12 cellular contexts compared by ENCODE assay signal in the genomic region with DNA sequence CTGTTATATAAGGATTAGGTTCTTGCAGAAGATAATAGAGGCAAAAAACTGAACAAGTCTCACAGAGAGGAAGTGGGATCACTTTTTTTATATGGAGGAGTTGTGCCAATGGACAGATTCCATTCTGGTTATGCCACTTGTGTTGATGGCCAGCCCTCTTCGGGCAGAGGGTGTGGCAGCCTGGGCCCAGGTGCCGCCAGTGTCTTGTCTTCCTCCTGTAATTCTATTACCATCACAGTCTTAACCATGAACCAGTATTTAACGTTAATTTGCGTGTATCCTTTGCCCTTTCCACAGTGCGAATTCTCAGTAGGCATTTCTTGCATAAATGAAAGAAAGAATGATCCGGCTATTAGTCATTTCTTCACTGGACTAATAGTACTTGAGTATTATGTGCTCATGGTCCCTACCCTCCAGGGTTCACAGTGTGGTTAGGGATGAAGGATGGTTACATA. TPM values are rescaled to one million over a fixed set of nuclear protein-coding genes. Genes with fewer than 3 reads are reported as not detected.
A peak's percentile ranks its signal among the peaks of the same experiment; 100 is the strongest.
DNase-seq lines count a peak whose midpoint lies in the region; ATAC-seq and TF ChIP-seq lines count a peak whose summit lies in the region.
"Had no signal": no experiment of that assay in that cellular context is flagged by ENCODE, and none has a peak within 500 bp of the region (broad histone marks: within the 10 kb centered on the region; RNA-seq: fewer than 3 reads in every experiment).

No MANE protein-coding gene starts in this region.

- no peak for TF ChIP-seq CTCF in CD14-positive monocyte (IDR thresholded peaks at IDR 0.05)
- no peak for TF ChIP-seq CTCF in parathyroid adenoma (IDR thresholded peaks at IDR 0.05)

- DNase-seq in CD14-positive monocyte (ENCODE audit: low spot score) (no peak), NCI-H226 (peak; percentile 83), dermis blood vessel endothelial cell (peak; percentile 11), amniotic stem cell (lab: John Stamatoyannopoulos, UW) (no peak), iPS-NIHi11 (ENCODE audit: low spot score) (no peak)
- no peak for DNase-seq in activated effector memory CD4-positive, alpha-beta T cell treated with anti-CD3 and anti-CD28 coated beads, Interleukin-2, amount 50 U/mL, for 16 hours
- DNase-seq: midbrain, NCI-H526, WERI-Rb-1 had no signal

- peak overlapping the region; percentile 99 to 100 (median 100) for H3K27ac Mint-ChIP-seq in CD14-positive monocyte

- peaks cover 0 to 10% (median 2%) of the 10 kb centered on the region in 3 donors for H3K27me3 Mint-ChIP-seq in CD14-positive monocyte (ENCODE audit: low read depth in 3 of 3)

- peaks cover 12% of the 10 kb centered on the region for H3K4me1 ChIP-seq in parathyroid adenoma

- peak overlapping the region; percentile 36 for H3K27ac ChIP-seq in parathyroid adenoma
- H3K27ac ChIP-seq: WERI-Rb-1 had no signal

- no peak overlapping the region for H2AFZ ChIP-seq in parathyroid adenoma

- no peak overlapping the region for H3K4me2 ChIP-seq in parathyroid adenoma (ENCODE audit: low read length)

- ATAC-seq in GM21367 (IDR thresholded peaks at IDR 0.05; ENCODE audit: unreplicated experiment), result no peak
- ATAC-seq: activated naive CD4-positive, alpha-beta T cell treated with anti-CD3 and anti-CD28 coated beads, Interleukin-2, amount 50 U/mL, for 72 hours had no signal

- H3K9me3 ChIP-seq in parathyroid adenoma (ENCODE audit: control insufficient read depth, low read length), result no peaks in the 10 kb centered on the region

- H3K4me3 ChIP-seq in parathyroid adenoma (ENCODE audit: low read depth, low read length), result no peak overlapping the region

- no peaks in the 10 kb centered on the region for H3K79me2 ChIP-seq in parathyroid adenoma

- no peaks in the 10 kb centered on the region for H3K36me3 Mint-ChIP-seq in CD14-positive monocyte

- no peaks in the 10 kb centered on the region for H3K9me3 Mint-ChIP-seq in CD14-positive monocyte

- H3K36me3 ChIP-seq in parathyroid adenoma (ENCODE audit: control insufficient read depth, insufficient read depth, low read length), result no peaks in the 10 kb centered on the region
- H3K36me3 ChIP-seq: WERI-Rb-1 had no signal

- H3K4me1 Mint-ChIP-seq in CD14-positive monocyte, result peaks cover 83% of the 10 kb centered on the region

- intact Hi-C loops in CD14-positive monocyte (cut with micrococcal nuclease), result no loop called here

- H3K27me3 ChIP-seq in parathyroid adenoma (ENCODE audit: control insufficient read depth, insufficient read depth, low read length), result no peaks in the 10 kb centered on the region

- H3K9ac ChIP-seq in parathyroid adenoma, result no peak overlapping the region

- H3K4me3 Mint-ChIP-seq in CD14-positive monocyte, result no peak overlapping the region

RNA-seq across cellular contexts. Expression of a gene that starts 7.0 kb away (rescaled TPM):
- polyA plus RNA-seq in CD14-positive monocyte, result 10 to 100 TPM; 68.6 to 78.9 TPM
- 28.8 and 29.7 TPM in 2 replicates for total RNA-seq in dermis blood vessel endothelial cell

RNA-seq across cellular contexts. Expression of a gene that starts 11.3 kb away (rescaled TPM):
- 1,000 to 10,000 TPM; 1,394 to 2,105 TPM for polyA plus RNA-seq in CD14-positive monocyte
- total RNA-seq in dermis blood vessel endothelial cell, result 434 and 439 TPM in 2 replicates

Comparison
In these comparisons a context has a peak if more than half of its experiments do, and no peak if none do; other contexts are left out.
1. DNase-seq: peak in NCI-H226 (single experiment) and dermis blood vessel endothelial cell (single experiment); none in CD14-positive monocyte (single experiment), amniotic stem cell (single experiment), iPS-NIHi11 (single experiment) and activated effector memory CD4-positive, alpha-beta T cell treated with anti-CD3 and anti-CD28 coated beads, Interleukin-2, amount 50 U/mL, for 16 hours (single experiment).